Comparison of ENCODE assay signal across 8 cellular contexts in genomic region chr5:5422819-5423515, GRCh38. TPM values are rescaled to one million over a fixed set of nuclear protein-coding genes. Genes with fewer than 3 reads are reported as not detected.
DNase-seq lines count a peak whose midpoint lies in the region; ATAC-seq and TF ChIP-seq lines count a peak whose summit lies in the region.

No MANE protein-coding gene starts in this region.

- peaks cover 6% of the 10 kb centered on the region for H3K9me3 Mint-ChIP-seq in glutamatergic neuron (ENCODE audit: unreplicated experiment)

- H3K4me1 Mint-ChIP-seq in glutamatergic neuron (ENCODE audit: low read depth, unreplicated experiment) = peaks cover 15% of the 10 kb centered on the region

- H3K36me3 Mint-ChIP-seq in glutamatergic neuron (ENCODE audit: unreplicated experiment) = no peaks in the 10 kb centered on the region

- H3K36me3 ChIP-seq in cardiac muscle cell = no peaks in the 10 kb centered on the region

- no peaks in the 10 kb centered on the region for H3K27me3 ChIP-seq in cardiac muscle cell

- no peak overlapping the region for H3K27ac Mint-ChIP-seq in glutamatergic neuron (ENCODE audit: unreplicated experiment)

- intact Hi-C loops in cardiac septum (cut with DNase I) = loop anchor here (5.0 kb wide), 1 partner anchor 81 kb away; no protein-coding TSS in a partner anchor

- peaks cover 3% of the 10 kb centered on the region for H3K4me1 ChIP-seq in cardiac muscle cell (ENCODE audit: low read depth)

- no peaks in the 10 kb centered on the region for H3K27me3 Mint-ChIP-seq in glutamatergic neuron (ENCODE audit: unreplicated experiment)

- no peak for DNase-seq in cardiac muscle cell (ENCODE audit: low read depth in 1 of 2, low spot score in 1 of 2)
- DNase-seq in cardiac septum (ENCODE audit: low spot score) = no peak
- peak; percentile 21 for DNase-seq in RKO (ENCODE audit: low spot score)
- DNase-seq in epithelial cell of esophagus (ENCODE audit: low read depth) = peak; percentile 10
- no peak for DNase-seq in omental fat pad (ENCODE audit: low spot score)
- no peak for DNase-seq in superior temporal gyrus (ENCODE audit: extremely low spot score)
- no peak for DNase-seq in glutamatergic neuron

- H3K4me3 Mint-ChIP-seq in glutamatergic neuron (ENCODE audit: unreplicated experiment) = no peak overlapping the region

- ATAC-seq in HG02852 (IDR thresholded peaks at IDR 0.05; ENCODE audit: unreplicated experiment) (peak; percentile 6), omental fat pad (ENCODE audit: low FRiP score) (peak; percentile 9)

- peak overlapping the region; percentile 80 for H3K4me3 ChIP-seq in cardiac muscle cell
- H3K4me3 ChIP-seq in epithelial cell of esophagus (ENCODE audit: low read length) = peak overlapping the region; percentile 79

- H3K9me3 ChIP-seq in cardiac muscle cell (ENCODE audit: low read depth) = no peaks in the 10 kb centered on the region

- H3K27ac ChIP-seq in cardiac muscle cell = peak overlapping the region; percentile 98

- no peak for TF ChIP-seq CTCF in cardiac muscle cell (IDR thresholded peaks at IDR 0.05; ENCODE audit: low read depth, low read length)
- no peak for TF ChIP-seq CTCF in epithelial cell of esophagus (IDR thresholded peaks at IDR 0.05; ENCODE audit: insufficient read depth, low read depth, low read length, missing control alignments)
- no peak for TF ChIP-seq CTCF in omental fat pad (IDR thresholded peaks at IDR 0.05)
- TF ChIP-seq CTCF in glutamatergic neuron (IDR thresholded peaks at IDR 0.05; ENCODE audit: partially characterized antibody, unreplicated experiment) = no peak

RNA-seq across cellular contexts. Expression of gene ICE1, which starts 0.5 kb away (rescaled TPM):
- total RNA-seq in cardiac muscle cell (16.5 and 19.6 TPM in 2 replicates), cardiac septum (19.8 TPM), omental fat pad (10 to 100 TPM; 23.3 to 55.2 (median 33.1) TPM), glutamatergic neuron (ENCODE audit: unreplicated experiment) (56.5 TPM)
- polyA plus RNA-seq in cardiac muscle cell = 17.7 and 19.5 TPM in 2 replicates

Comparison
In these comparisons a context has a peak if more than half of its experiments do, and no peak if none do; other contexts are left out.
1. DNase-seq: peak in RKO (single experiment) and epithelial cell of esophagus (single experiment); none in cardiac muscle cell (0 of 2), cardiac septum (single experiment), omental fat pad (single experiment), superior temporal gyrus (single experiment) and glutamatergic neuron (single experiment).